ENCODE assay signal across 8 cellular contexts in genomic region chr11:75532200-75532972, GRCh38. TPM values are rescaled to one million over a fixed set of nuclear protein-coding genes. Genes with fewer than 3 reads are reported as not detected.
DNase-seq lines count a peak whose midpoint lies in the region; ATAC-seq, FAIRE-seq and TF ChIP-seq lines count a peak whose summit lies in the region.

No MANE protein-coding gene starts in this region.

- peak; percentile 93 for FAIRE-seq in GM12891 (lab: Jason Lieb, UNC)

- H3K4me3 Mint-ChIP-seq in activated naive CD8-positive, alpha-beta T cell treated with anti-CD3 and anti-CD28 coated beads for 36 hours: no peak overlapping the region

- H3K27ac Mint-ChIP-seq in activated naive CD8-positive, alpha-beta T cell treated with anti-CD3 and anti-CD28 coated beads for 36 hours: no peak overlapping the region

- H3K4me1 Mint-ChIP-seq in activated naive CD8-positive, alpha-beta T cell treated with anti-CD3 and anti-CD28 coated beads for 36 hours: peaks cover 11% of the 10 kb centered on the region

- intact Hi-C loops in left cardiac atrium (cut with DNase I) (loop anchor here (1.0 to 5.0 kb wide), 4 partner anchors 87 to 144 kb away; partner anchors contain the start of gene RPS3 (in 1 of the 2)), sciatic nerve (cut with DNase I) (loop anchor here (5.0 kb wide), 1 partner anchor 140 kb away; no protein-coding TSS in a partner anchor)

- no peaks in the 10 kb centered on the region for H3K36me3 Mint-ChIP-seq in activated naive CD8-positive, alpha-beta T cell treated with anti-CD3 and anti-CD28 coated beads for 36 hours

- no peak for DNase-seq in GM12891 (ENCODE audit: insufficient read length, low spot score)
- DNase-seq in NCI-H1105 (lab: John Stamatoyannopoulos, UW): peak; percentile 68
- peak; percentile 74 for DNase-seq in SW480 (ENCODE audit: low spot score)
- peak; percentile 71 for DNase-seq in activated naive CD8-positive, alpha-beta T cell treated with anti-CD3 and anti-CD28 coated beads for 36 hours
- DNase-seq in left cardiac atrium: peak; percentile 67
- DNase-seq in sciatic nerve (ENCODE audit: low spot score): peak; percentile 85

- no peak for TF ChIP-seq POLR2A in GM12891 (IDR thresholded peaks at IDR 0.05; ENCODE audit: low read depth, low read length)

- ATAC-seq in left cardiac atrium (peak; percentile 63 to 69), sciatic nerve (peak; percentile 64), HG03342 (IDR thresholded peaks at IDR 0.05; ENCODE audit: unreplicated experiment) (no peak), GM18520 (IDR thresholded peaks at IDR 0.05; ENCODE audit: unreplicated experiment) (no peak)

- no peaks in the 10 kb centered on the region for H3K27me3 Mint-ChIP-seq in activated naive CD8-positive, alpha-beta T cell treated with anti-CD3 and anti-CD28 coated beads for 36 hours

- no peaks in the 10 kb centered on the region for H3K9me3 Mint-ChIP-seq in activated naive CD8-positive, alpha-beta T cell treated with anti-CD3 and anti-CD28 coated beads for 36 hours

TF ChIP-seq in GM12891, 5 proteins besides CTCF, POLR2A, EP300 and RAD21:
- no peak for TF ChIP-seq PAX5 (IDR thresholded peaks at IDR 0.05; ENCODE audit: insufficient read depth, low read length, severe bottlenecking)
- no peak for TF ChIP-seq POLR2AphosphoS5 (IDR thresholded peaks at IDR 0.05; ENCODE audit: low read depth, low read length)
- TF ChIP-seq POU2F2 (IDR thresholded peaks at IDR 0.05; ENCODE audit: low read depth, low read length): no peak
- TF ChIP-seq SPI1 (IDR thresholded peaks at IDR 0.05; ENCODE audit: low read depth, low read length): no peak
- no peak for TF ChIP-seq TAF1 (IDR thresholded peaks at IDR 0.05; ENCODE audit: low read depth, low read length)

RNA-seq across cellular contexts. Expression of gene GDPD5, which starts 6.6 kb away (rescaled TPM):
- polyA plus RNA-seq in GM12891 (2012; ENCODE audit: low read depth, missing spikeins): 3.4 TPM
- 1 to 10 TPM; 5.9 to 6.6 TPM for total RNA-seq in activated naive CD8-positive, alpha-beta T cell treated with anti-CD3 and anti-CD28 coated beads for 36 hours
- total RNA-seq in left cardiac atrium: 10 to 100 TPM; 12.3 to 17.6 TPM
- 78.5 TPM for total RNA-seq in sciatic nerve

RNA-seq across cellular contexts. Expression of gene SERPINH1, which starts 29.7 kb away (rescaled TPM):
- 14.8 TPM for polyA plus RNA-seq in GM12891 (2012; ENCODE audit: low read depth, missing spikeins)
- total RNA-seq in activated naive CD8-positive, alpha-beta T cell treated with anti-CD3 and anti-CD28 coated beads for 36 hours: 10 to 100 TPM; 18.9 to 19.4 TPM
- total RNA-seq in left cardiac atrium (100 to 1,000 TPM; 105 to 137 TPM), sciatic nerve (121 TPM)

Comparison
In these comparisons a context has a peak if more than half of its experiments do, and no peak if none do; other contexts are left out.
1. ATAC-seq: peak in left cardiac atrium (2 of 2) and sciatic nerve (single experiment); none in HG03342 (single experiment) and GM18520 (single experiment).